ENCODE assay signal across 32 cellular contexts in the genomic region with DNA sequence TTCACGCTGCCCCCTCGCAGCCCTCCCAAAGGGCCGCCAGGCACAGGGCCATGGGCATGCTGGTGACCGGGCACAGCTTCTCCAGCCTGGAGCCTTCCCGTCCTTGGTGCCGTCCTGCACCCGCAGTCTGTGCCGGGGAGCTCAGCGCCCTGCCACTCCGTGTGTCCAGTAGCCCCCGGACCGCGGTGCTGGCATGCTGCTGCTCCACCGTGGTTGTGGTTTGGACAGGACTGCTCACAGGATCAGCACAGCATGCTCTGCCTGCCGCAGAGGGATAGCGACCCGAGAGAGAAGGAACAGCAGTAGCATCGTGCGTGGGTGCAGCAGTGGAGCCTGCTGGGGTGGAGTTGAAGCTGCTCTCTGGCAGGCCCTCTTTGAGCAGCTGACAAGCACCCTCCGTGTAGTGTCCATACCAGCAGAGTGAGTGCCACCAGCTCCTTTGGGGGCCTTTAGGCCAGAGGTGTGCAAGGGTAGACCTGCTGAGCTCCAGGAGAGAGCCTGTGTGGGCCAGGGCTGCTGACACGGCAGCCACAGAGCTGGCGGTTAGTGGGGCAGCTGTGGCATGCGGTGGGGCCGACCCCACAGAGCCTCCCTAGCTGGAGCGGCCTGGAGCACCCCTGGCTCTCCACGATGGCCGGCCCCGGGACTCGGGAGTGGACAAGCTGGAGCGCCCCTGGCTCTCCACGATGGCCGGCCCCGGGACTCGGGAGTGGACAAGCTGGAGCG. TPM values are rescaled to one million over a fixed set of nuclear protein-coding genes. Genes with fewer than 3 reads are reported as not detected.
DNase-seq lines count a peak whose midpoint lies in the region; ATAC-seq and TF ChIP-seq lines count a peak whose summit lies in the region.
"Had no signal": no experiment of that assay in that cellular context is flagged by ENCODE, and none has a peak within 500 bp of the region (broad histone marks: within the 10 kb centered on the region; RNA-seq: fewer than 3 reads in every experiment).

No MANE protein-coding gene starts in this region.

- H3K9me2 ChIP-seq in SU-DHL-6 (replicated peaks; ENCODE audit: insufficient read depth, low read length): no peaks in the 10 kb centered on the region

- no peak for ATAC-seq in HG03039 (IDR thresholded peaks at IDR 0.05; ENCODE audit: unreplicated experiment)
- ATAC-seq: activated T-helper 17 cell treated with anti-CD3 and anti-CD28 coated beads, Interleukin-2, amount 50 U/mL, for 72 hours; left ventricle myocardium superior; naive thymus-derived CD4-positive, alpha-beta T cell; right lobe of liver; T-helper 17 cell had no signal

- peaks cover 4% of the 10 kb centered on the region for H3K4me1 ChIP-seq in osteoblast (ENCODE audit: insufficient read depth, low read length)
- H3K4me1 ChIP-seq: prostate gland, right lobe of liver had no signal

- no peak overlapping the region for H3K27ac Mint-ChIP-seq in type B pancreatic cell
- H3K27ac Mint-ChIP-seq: activated naive CD4-positive, alpha-beta T cell treated with anti-CD3 and anti-CD28 coated beads, Interleukin-2, amount 50 U/mL, for 24 hours; activated T-helper 17 cell treated with anti-CD3 and anti-CD28 coated beads, Interleukin-2, amount 50 U/mL, for 72 hours; mesothelial cell of epicardium; T-helper 17 cell had no signal

- H3K9me3 ChIP-seq in SU-DHL-6 (ENCODE audit: insufficient read depth, low read length): no peaks in the 10 kb centered on the region
- H3K9me3 ChIP-seq in osteoblast (ENCODE audit: low read depth, low read length): no peaks in the 10 kb centered on the region
- H3K9me3 ChIP-seq: esophagus muscularis mucosa, HAP-1, prostate gland, right lobe of liver, tibial artery had no signal

- H3K27me3 ChIP-seq in SU-DHL-6 (ENCODE audit: low read length): no peaks in the 10 kb centered on the region
- H3K27me3 ChIP-seq in osteoblast (ENCODE audit: insufficient read depth, low read length): peaks cover 14% of the 10 kb centered on the region
- H3K27me3 ChIP-seq: brain microvascular endothelial cell, right lobe of liver had no signal

- peaks cover 36% of the 10 kb centered on the region for H3K27me3 Mint-ChIP-seq in type B pancreatic cell
- H3K27me3 Mint-ChIP-seq: activated naive CD4-positive, alpha-beta T cell treated with anti-CD3 and anti-CD28 coated beads, Interleukin-2, amount 50 U/mL, for 24 hours; activated T-helper 17 cell treated with anti-CD3 and anti-CD28 coated beads, Interleukin-2, amount 50 U/mL, for 72 hours; T-helper 17 cell had no signal

- H2AFZ ChIP-seq in SU-DHL-6 (ENCODE audit: low read depth, low read length, severe bottlenecking): no peak overlapping the region
- H2AFZ ChIP-seq in osteoblast (ENCODE audit: low read length): no peak overlapping the region

- no peaks in the 10 kb centered on the region for H3K9me3 Mint-ChIP-seq in type B pancreatic cell
- H3K9me3 Mint-ChIP-seq: activated naive CD4-positive, alpha-beta T cell treated with anti-CD3 and anti-CD28 coated beads, Interleukin-2, amount 50 U/mL, for 24 hours; activated T-helper 17 cell treated with anti-CD3 and anti-CD28 coated beads, Interleukin-2, amount 50 U/mL, for 72 hours; CD4-positive, CD25-positive, alpha-beta regulatory T cell; mesothelial cell of epicardium; naive thymus-derived CD4-positive, alpha-beta T cell had no signal

- TF ChIP-seq CTCF in GM13977 (IDR thresholded peaks at IDR 0.05; ENCODE audit: extremely low read depth, insufficient read depth, missing control alignments): no peak
- no peak for TF ChIP-seq CTCF in SU-DHL-6 (IDR thresholded peaks at IDR 0.05; ENCODE audit: insufficient read depth, low read length, poor library complexity, severe bottlenecking)
- no peak for TF ChIP-seq CTCF in osteoblast (IDR thresholded peaks at IDR 0.05; ENCODE audit: extremely low read depth, low read depth, low read length)
- TF ChIP-seq CTCF in type B pancreatic cell (conservative IDR thresholded peaks at IDR 0.05): no peak

- H3F3A ChIP-seq in SU-DHL-6 (ENCODE audit: insufficient read depth): peaks cover 22% of the 10 kb centered on the region

- H3K27ac ChIP-seq in SU-DHL-6 (ENCODE audit: low read depth, low read length): peak overlapping the region; percentile 14; the same call in 1 of the 2 replicates
- no peak overlapping the region for H3K27ac ChIP-seq in osteoblast (ENCODE audit: low read depth, low read length)
- H3K27ac ChIP-seq: 22Rv1, brain microvascular endothelial cell, dorsolateral prefrontal cortex, esophagus muscularis mucosa, prostate gland, right lobe of liver, SK-N-MC, tibial artery had no signal

- no peak overlapping the region for H3K9ac ChIP-seq in SU-DHL-6 (ENCODE audit: low read length)

- no peak overlapping the region for H3K4me2 ChIP-seq in SU-DHL-6 (ENCODE audit: low read depth, low read length, poor library complexity, severe bottlenecking)
- H3K4me2 ChIP-seq in osteoblast (ENCODE audit: insufficient read depth, low read length): no peak overlapping the region

- no peak overlapping the region for H3K4me3 ChIP-seq in SU-DHL-6 (ENCODE audit: insufficient read depth, low read length, poor library complexity, severe bottlenecking)
- no peak overlapping the region for H3K4me3 ChIP-seq in osteoblast (ENCODE audit: insufficient read depth, low read length)
- H3K4me3 ChIP-seq: dorsolateral prefrontal cortex, esophagus muscularis mucosa, HAP-1, prostate gland, right lobe of liver, SK-N-MC, tibial artery had no signal

- H4K20me1 ChIP-seq in SU-DHL-6 (ENCODE audit: low read depth, low read length) (no peaks in the 10 kb centered on the region), osteoblast (ENCODE audit: insufficient read depth, low read length) (peaks cover 3% of the 10 kb centered on the region)

- H3K36me3 ChIP-seq in SU-DHL-6 (ENCODE audit: low read length): no peaks in the 10 kb centered on the region
- H3K36me3 ChIP-seq in osteoblast (ENCODE audit: insufficient read depth, low read length): no peaks in the 10 kb centered on the region
- H3K36me3 ChIP-seq: brain microvascular endothelial cell, esophagus muscularis mucosa, HAP-1, prostate gland, right lobe of liver, tibial artery had no signal

- no peaks in the 10 kb centered on the region for H3K79me2 ChIP-seq in SU-DHL-6 (ENCODE audit: insufficient read depth, low read length)
- H3K79me2 ChIP-seq in osteoblast (ENCODE audit: insufficient read depth, low read length): no peaks in the 10 kb centered on the region

- DNase-seq in DMS53 (lab: John Stamatoyannopoulos, UW) (peak; percentile 23), DMS53 treated with DMSO at 0.1 percent for 48 hours (lab: John Stamatoyannopoulos, UW; ENCODE audit: unreplicated experiment) (no peak), GM13977 (ENCODE audit: low spot score) (peak; percentile 18), osteoblast (ENCODE audit: insufficient read length, low spot score, missing footprints) (peak; percentile 88), ACHN (no peak), type B pancreatic cell (ENCODE audit: extremely low spot score, unreplicated experiment) (no peak)
- DNase-seq: activated CD4-positive, alpha-beta T cell treated with anti-CD3 and anti-CD28 coated beads, Interleukin-2, amount 50 U/mL, for 4 hours; amniotic stem cell; brain microvascular endothelial cell; Calu3; CD4-positive, CD25-positive, alpha-beta regulatory T cell; dorsolateral prefrontal cortex; foreskin fibroblast; Karpas-422; left ventricle myocardium superior; naive thymus-derived CD4-positive, alpha-beta T cell; NCI-H146; NCI-H446 treated with DMSO at 0.1 percent for 48 hours; NCI-H774; T-helper 17 cell; tibial artery had no signal

- no peaks in the 10 kb centered on the region for H3K36me3 Mint-ChIP-seq in type B pancreatic cell
- H3K36me3 Mint-ChIP-seq: activated naive CD4-positive, alpha-beta T cell treated with anti-CD3 and anti-CD28 coated beads, Interleukin-2, amount 50 U/mL, for 24 hours; CD4-positive, CD25-positive, alpha-beta regulatory T cell; mesothelial cell of epicardium; naive thymus-derived CD4-positive, alpha-beta T cell had no signal

- no peak overlapping the region for H3K4me3 Mint-ChIP-seq in type B pancreatic cell
- H3K4me3 Mint-ChIP-seq: activated naive CD4-positive, alpha-beta T cell treated with anti-CD3 and anti-CD28 coated beads, Interleukin-2, amount 50 U/mL, for 24 hours; activated T-helper 17 cell treated with anti-CD3 and anti-CD28 coated beads, Interleukin-2, amount 50 U/mL, for 72 hours; CD4-positive, CD25-positive, alpha-beta regulatory T cell; mesothelial cell of epicardium; naive thymus-derived CD4-positive, alpha-beta T cell; T-helper 17 cell had no signal

- H3K4me1 Mint-ChIP-seq in type B pancreatic cell (ENCODE audit: unreplicated experiment): no peaks in the 10 kb centered on the region
- H3K4me1 Mint-ChIP-seq: activated T-helper 17 cell treated with anti-CD3 and anti-CD28 coated beads, Interleukin-2, amount 50 U/mL, for 72 hours; mesothelial cell of epicardium had no signal

- in situ Hi-C loops in GM13977 (cut with MboI; ENCODE audit: low pct_unique_long_range_greater_than_20kb, low sequenced_read_pairs, unreplicated experiment): no loop called here
- in situ Hi-C loops in ACHN (cut with HindIII; ENCODE audit: low pct_ligation_motif_present, low pct_unique_long_range_greater_than_20kb, low sequenced_read_pairs): no loop called here

RNA-seq across cellular contexts. Expression of a gene that starts 6.4 kb away (rescaled TPM):
- total RNA-seq in osteoblast (1.1 and 1.2 TPM in 2 replicates), type B pancreatic cell (ENCODE audit: low replicate concordance) (2.1 and 5.5 TPM in 2 replicates)

Comparison
In these comparisons a context has a peak if more than half of its experiments do, and no peak if none do; other contexts are left out.
1. DNase-seq: peak in DMS53 (single experiment), GM13977 (single experiment) and osteoblast (single experiment); none in DMS53 treated with DMSO at 0.1 percent for 48 hours (single experiment), ACHN (single experiment) and type B pancreatic cell (single experiment).